16 cellular contexts compared by ENCODE assay signal in the genomic region with DNA sequence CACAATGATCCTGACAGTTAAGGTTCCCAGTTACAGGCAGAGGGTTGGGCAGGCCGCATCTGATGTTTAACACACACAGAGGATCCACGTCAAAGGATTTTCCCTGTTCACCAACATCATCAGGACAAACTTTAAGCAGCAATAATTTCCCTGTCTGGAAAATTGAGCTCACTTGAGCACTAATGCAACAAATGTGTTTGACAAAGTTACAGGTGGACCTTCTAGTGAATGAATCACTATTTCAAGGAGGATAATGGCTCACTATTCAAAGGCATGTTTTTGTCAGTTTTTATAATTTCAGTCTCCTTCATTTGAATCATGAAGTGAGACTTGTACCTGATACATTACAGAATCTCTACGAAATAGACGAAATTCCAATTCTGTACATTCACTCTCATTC.
A peak's percentile ranks its signal among the peaks of the same experiment; 100 is the strongest.
DNase-seq lines count a peak whose midpoint lies in the region; ATAC-seq, FAIRE-seq and TF ChIP-seq lines count a peak whose summit lies in the region.
"Had no signal": no experiment of that assay in that cellular context is flagged by ENCODE, and none has a peak within 500 bp of the region (broad histone marks: within the 10 kb centered on the region; RNA-seq: fewer than 3 reads in every experiment).

No MANE protein-coding gene starts in this region.

- no peaks in the 10 kb centered on the region for H3K9me2 ChIP-seq in OCI-LY7 (ENCODE audit: insufficient read depth, low read length)

- no TSS peak for BruUV-seq in OCI-LY7 (replicated peaks; lab: Mats Ljungman, UMichigan)

- no peaks in the 10 kb centered on the region for H4K20me1 ChIP-seq in OCI-LY7 (ENCODE audit: insufficient read depth, low read length)

- peak overlapping the region; percentile 52 for H3K4me2 ChIP-seq in OCI-LY7 (ENCODE audit: low read length)

- no peak overlapping the region for H3K4me3 Mint-ChIP-seq in mesothelial cell of epicardium
- H3K4me3 Mint-ChIP-seq: CD8-positive, alpha-beta memory T cell; H9 had no signal

- CTCF ChIA-PET in OCI-LY7 (lab: Charles Lee; ENCODE audit: unreplicated experiment) = interaction anchor here (0.5 to 0.8 kb wide), 2 partner anchors 20 to 49 kb away, joined by 3 read pairs; no protein-coding TSS in a partner anchor

- H3K4me1 ChIP-seq in OCI-LY7 (ENCODE audit: insufficient read depth, low read length, poor library complexity, severe bottlenecking) (peaks cover 36% of the 10 kb centered on the region), pancreas (peaks cover 14 to 24% (median 18%) of the 10 kb centered on the region in 3 donors)

- FAIRE-seq in D721Med (lab: Jason Lieb, UNC) (peak; percentile 25), pancreas (lab: Jason Lieb, UNC) (no peak)
- FAIRE-seq: A204.1, GM12878, HTR-8/SVneo had no signal

- no peaks in the 10 kb centered on the region for H3K27me3 Mint-ChIP-seq in mesothelial cell of epicardium (ENCODE audit: low read depth)

- WGBS in pancreas, 2 donors = 86 to 87% methylated on average over 4 of the region's 4 CpGs

- DNase-seq in D721Med (ENCODE audit: insufficient read length, low spot score) (no peak), OCI-LY7 (ENCODE audit: low spot score) (no peak), mesothelial cell of epicardium (ENCODE audit: low spot score in 2 of 2, unreplicated experiment in 2 of 2) (no peak), T-helper 1 cell (no peak), pancreas (no peak)
- DNase-seq: BE2C; Caco-2; CD8-positive, alpha-beta memory T cell; DMS53; GOT3; H9 had no signal

- H3K36me3 ChIP-seq in OCI-LY7 (ENCODE audit: insufficient read depth, low read length) (no peaks in the 10 kb centered on the region), pancreas (no peaks in the 10 kb centered on the region)
- H3K36me3 ChIP-seq: BE2C had no signal

- peaks cover 21% of the 10 kb centered on the region for H3K36me3 Mint-ChIP-seq in mesothelial cell of epicardium

- intact Hi-C loops in OCI-LY7 (cut with micrococcal nuclease; ENCODE audit: unreplicated experiment) (no loop called here), pancreas (cut with DNase I) (no loop called here)

- H3K4me3 ChIP-seq in OCI-LY7 (ENCODE audit: low read depth, low read length, poor library complexity, severe bottlenecking) (no peak overlapping the region), pancreas (no peak overlapping the region)
- H3K4me3 ChIP-seq: GM12878 had no signal

- peaks cover 34% of the 10 kb centered on the region for H3K4me1 Mint-ChIP-seq in mesothelial cell of epicardium

- TF ChIP-seq CTCF in D721Med (IDR thresholded peaks at IDR 0.05; ENCODE audit: insufficient read depth, missing control alignments) (no peak), OCI-LY7 (conservative IDR thresholded peaks at IDR 0.05; ENCODE audit: low read length) (no peak), mesothelial cell of epicardium (IDR thresholded peaks at IDR 0.05; ENCODE audit: unreplicated experiment) (no peak), pancreas (IDR thresholded peaks at IDR 0.05) (no peak)

- H3K27ac ChIP-seq in OCI-LY7 (ENCODE audit: low read depth, low read length, poor library complexity, severe bottlenecking) (peak overlapping the region; percentile 53), pancreas (no peak overlapping the region)

- POLR2A ChIA-PET in OCI-LY7 (lab: Charles Lee) = interaction anchor here (0.5 to 1.4 kb wide), 9 partner anchors 8 to 487 kb away, joined by 3 to 4 read pairs (median 3); partner anchors contain the start of gene IDI1

- no peak for ATAC-seq in GM21381 (IDR thresholded peaks at IDR 0.05; ENCODE audit: unreplicated experiment)
- ATAC-seq in GM19328 (IDR thresholded peaks at IDR 0.05; ENCODE audit: unreplicated experiment) = no peak
- no peak for ATAC-seq in pancreas
- ATAC-seq: GM12878 had no signal

- H3K79me2 ChIP-seq in OCI-LY7 (ENCODE audit: insufficient read depth, low read depth, low read length) = no peaks in the 10 kb centered on the region

- H3K9me3 ChIP-seq in OCI-LY7 (ENCODE audit: low read length) (peaks cover 11% of the 10 kb centered on the region; the same call in 1 of the 2 replicates), pancreas (no peaks in the 10 kb centered on the region)
- H3K9me3 ChIP-seq: BE2C had no signal

- peak overlapping the region; percentile 23 for H3K27ac Mint-ChIP-seq in mesothelial cell of epicardium
- H3K27ac Mint-ChIP-seq: CD8-positive, alpha-beta memory T cell; H9 had no signal

- no peak overlapping the region for H2AFZ ChIP-seq in OCI-LY7 (ENCODE audit: low read length)

- H3K9me3 Mint-ChIP-seq in mesothelial cell of epicardium = peaks cover 24% of the 10 kb centered on the region

- H3K27me3 ChIP-seq in pancreas = no peaks in the 10 kb centered on the region
- H3K27me3 ChIP-seq: BE2C had no signal
